Comparison of ENCODE assay signal across 8 cellular contexts in the genomic region with DNA sequence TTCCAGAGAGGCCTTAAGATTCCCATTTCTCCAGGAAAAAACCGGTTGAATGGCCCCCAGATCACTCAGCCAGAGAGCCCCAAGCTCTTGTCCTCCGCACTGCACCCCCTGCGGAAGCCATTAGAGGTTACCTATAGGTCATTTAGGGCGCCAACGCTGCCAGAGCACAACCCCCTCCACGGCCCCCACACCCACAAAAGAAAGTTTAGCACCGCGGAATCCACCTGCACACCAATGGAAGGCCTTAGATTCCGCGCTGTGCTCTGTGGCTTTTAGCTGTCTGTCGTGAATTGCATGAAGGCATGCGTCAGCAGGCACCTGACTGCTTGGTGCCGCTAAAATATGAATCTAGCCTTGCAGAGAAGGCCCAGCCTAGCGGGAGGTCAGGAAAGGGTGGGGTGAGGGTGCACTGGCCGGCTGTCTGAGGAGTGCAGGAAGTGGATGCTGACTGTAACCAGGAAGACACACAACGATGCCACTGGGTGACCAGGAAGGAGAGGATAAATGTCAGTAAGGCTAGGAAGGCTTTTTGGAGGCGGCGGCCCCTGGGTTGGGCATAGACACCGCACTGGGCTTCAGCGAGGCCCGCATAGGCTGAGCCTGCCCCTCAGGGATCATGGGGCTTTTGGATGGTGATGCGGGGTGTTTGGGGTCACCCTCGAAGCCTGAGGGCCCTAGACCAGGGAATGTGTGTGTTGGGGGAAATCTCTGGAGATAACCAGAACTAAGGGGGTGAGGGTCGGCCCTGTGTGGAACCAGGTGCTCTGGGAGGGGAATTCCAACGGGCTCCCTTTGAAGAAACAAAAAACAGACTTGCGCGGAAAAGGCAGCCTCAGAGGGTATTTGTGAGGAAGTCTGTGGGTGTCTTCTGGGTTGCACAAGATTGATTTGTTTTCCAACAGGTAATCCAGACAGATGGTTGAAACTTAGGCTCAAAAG. TPM values are rescaled to one million over a fixed set of nuclear protein-coding genes. Genes with fewer than 3 reads are reported as not detected.
DNase-seq lines count a peak whose midpoint lies in the region; ATAC-seq and TF ChIP-seq lines count a peak whose summit lies in the region.

No MANE protein-coding gene starts in this region.

- no peaks in the 10 kb centered on the region for H3K9me3 ChIP-seq in HCT116 (ENCODE audit: control insufficient read depth in 1 of 2, insufficient read depth in 1 of 2, low read depth in 1 of 2, low read length in 2 of 2)
- H3K9me3 ChIP-seq in T-helper 17 cell (ENCODE audit: control insufficient read depth, low read length, poor library complexity, severe bottlenecking) = no peaks in the 10 kb centered on the region

- peak overlapping the region; percentile 40 to 67 for H3K4me3 ChIP-seq in HCT116 (replicated peaks in 1 of 2; ENCODE audit: low read depth in 1 of 2, low read length in 2 of 2)

- CTCF ChIA-PET in HCT116 (lab: Charles Lee) = no interaction called here

- RAD21 ChIA-PET in HCT116 (lab: Charles Lee; ENCODE audit: low non-redundant PET in 1 of 2, low total read pairs in 2 of 2, uncharacterized antibody in 2 of 2, unreplicated experiment in 2 of 2) = no interaction called here

- no peak for DNase-seq in HCT116 (ENCODE audit: low read depth, low spot score)
- DNase-seq in T-helper 17 cell = peak; percentile 57 to 80 (median 68)
- peak; percentile 43 for DNase-seq in activated naive CD8-positive, alpha-beta T cell treated with anti-CD3 and anti-CD28 coated beads, Interleukin-2, amount 50 U/mL, for 16 hours (ENCODE audit: low read depth, low spot score)
- peak; percentile 74 for DNase-seq in natural killer cell
- DNase-seq in stimulated activated naive CD8-positive, alpha-beta T cell treated with anti-CD3 and anti-CD28 coated beads, Interleukin-15, amount 100 ng/mL, for 72 hours = peak; percentile 82 to 93

- TF ChIP-seq POLR2A in HCT116 (IDR thresholded peaks at IDR 0.05; ENCODE audit: borderline replicate concordance, extremely low read depth, insufficient read depth, insufficient read length) = no peak

- POLR2A ChIA-PET in HCT116 (lab: Charles Lee) = no interaction called here

- peak overlapping the region; percentile 92 for H3K27ac ChIP-seq in C4-2B
- peak overlapping the region; percentile 86; the same call in 1 of the 2 replicates for H3K27ac ChIP-seq in HCT116 (ENCODE audit: low read depth, low read length)

- peaks cover 9% of the 10 kb centered on the region; the same call in 1 of the 2 replicates for H4K20me1 ChIP-seq in HCT116 (ENCODE audit: insufficient read depth)

- peak overlapping the region; percentile 93 for H3K4me2 ChIP-seq in HCT116 (ENCODE audit: low read length)

- no TSS peak for BruUV-seq in HCT116 (replicated peaks; lab: Mats Ljungman, UMichigan)

- peak overlapping the region; percentile 100 for H3K4me3 Mint-ChIP-seq in T-helper 17 cell
- H3K4me3 Mint-ChIP-seq in natural killer cell = peak overlapping the region; percentile 98
- peak overlapping the region; percentile 94 to 98 for H3K4me3 Mint-ChIP-seq in stimulated activated naive CD8-positive, alpha-beta T cell treated with anti-CD3 and anti-CD28 coated beads, Interleukin-15, amount 100 ng/mL, for 72 hours

- peak overlapping the region; percentile 79 for H3K9ac ChIP-seq in HCT116 (ENCODE audit: low read length)

- H3K27ac Mint-ChIP-seq in T-helper 17 cell (peak overlapping the region; percentile 100), natural killer cell (peak overlapping the region; percentile 95 to 97)
- H3K27ac Mint-ChIP-seq in stimulated activated naive CD8-positive, alpha-beta T cell treated with anti-CD3 and anti-CD28 coated beads, Interleukin-15, amount 100 ng/mL, for 72 hours = peak overlapping the region; percentile 99 to 100

- no peak for TF ChIP-seq RAD21 in HCT116 (IDR thresholded peaks at IDR 0.05; ENCODE audit: low read depth)

- peaks cover 37% of the 10 kb centered on the region for H3K79me2 ChIP-seq in HCT116 (ENCODE audit: insufficient read depth, low read length)

- H3K4me1 ChIP-seq in HCT116 (ENCODE audit: control insufficient read depth in 1 of 2, insufficient read depth in 2 of 2, low read length in 2 of 2) = peaks cover 10 to 44% of the 10 kb centered on the region in 2 experiments

- intact Hi-C loops in HCT116 (cut with micrococcal nuclease) (no loop called here), natural killer cell (cut with micrococcal nuclease) (loop anchor here (1.0 kb wide), 1 partner anchor 31 kb away; no protein-coding TSS in a partner anchor)

- H3K4me1 Mint-ChIP-seq in T-helper 17 cell = peaks cover 41% of the 10 kb centered on the region
- peaks cover 37 to 43% of the 10 kb centered on the region in 2 donors for H3K4me1 Mint-ChIP-seq in natural killer cell
- H3K4me1 Mint-ChIP-seq in stimulated activated naive CD8-positive, alpha-beta T cell treated with anti-CD3 and anti-CD28 coated beads, Interleukin-15, amount 100 ng/mL, for 72 hours = peaks cover 78% of the 10 kb centered on the region

- peak overlapping the region; percentile 54 for H2AFZ ChIP-seq in HCT116 (ENCODE audit: low read depth, low read length, poor library complexity, severe bottlenecking)

- TF ChIP-seq CTCF in C4-2B (conservative IDR thresholded peaks at IDR 0.05) = no peak
- TF ChIP-seq CTCF in HCT116 (IDR thresholded peaks at IDR 0.05 in 2 of 3, conservative IDR thresholded peaks at IDR 0.05 in 1 of 3; ENCODE audit: borderline replicate concordance in 1 of 3, insufficient read depth in 1 of 3, low read depth in 2 of 3, low read length in 2 of 3) = no peak
- no peak for TF ChIP-seq CTCF in natural killer cell (IDR thresholded peaks at IDR 0.05)

- H3K36me3 Mint-ChIP-seq in T-helper 17 cell (ENCODE audit: low read depth) (peaks cover 3% of the 10 kb centered on the region), natural killer cell (no peaks in the 10 kb centered on the region)

- no peaks in the 10 kb centered on the region for H3K27me3 ChIP-seq in HCT116 (ENCODE audit: insufficient read depth, low read length)

- ATAC-seq in HCT116 (no peak), T-helper 17 cell (peak; percentile 82), natural killer cell (peak; percentile 69 to 84 (median 76)), GM19023 (IDR thresholded peaks at IDR 0.05; ENCODE audit: unreplicated experiment) (no peak), GM21515 (IDR thresholded peaks at IDR 0.05; ENCODE audit: unreplicated experiment) (no peak)
- ATAC-seq in stimulated activated naive CD8-positive, alpha-beta T cell treated with anti-CD3 and anti-CD28 coated beads, Interleukin-15, amount 100 ng/mL, for 72 hours = peak; percentile 86

- peaks cover 2 to 9% of the 10 kb centered on the region in 2 experiments; a peak in 1 of 4 replicates for H3K36me3 ChIP-seq in HCT116 (ENCODE audit: control insufficient read depth in 1 of 2, insufficient read depth in 2 of 2, low read length in 2 of 2)

- H3K27me3 Mint-ChIP-seq in T-helper 17 cell (no peaks in the 10 kb centered on the region), natural killer cell (ENCODE audit: low read depth in 2 of 2) (no peaks in the 10 kb centered on the region)
- H3K27me3 Mint-ChIP-seq in stimulated activated naive CD8-positive, alpha-beta T cell treated with anti-CD3 and anti-CD28 coated beads, Interleukin-15, amount 100 ng/mL, for 72 hours = no peaks in the 10 kb centered on the region

- H3K9me3 Mint-ChIP-seq in natural killer cell = no peaks in the 10 kb centered on the region
- no peaks in the 10 kb centered on the region for H3K9me3 Mint-ChIP-seq in stimulated activated naive CD8-positive, alpha-beta T cell treated with anti-CD3 and anti-CD28 coated beads, Interleukin-15, amount 100 ng/mL, for 72 hours

- H3K9me2 ChIP-seq in HCT116 (ENCODE audit: insufficient read depth) = no peaks in the 10 kb centered on the region

TF ChIP-seq in HCT116, 20 proteins besides CTCF, POLR2A, EP300 and RAD21 (continues in another document):
- TF ChIP-seq TCF7L2 (IDR thresholded peaks at IDR 0.05; ENCODE audit: borderline replicate concordance, extremely low read depth, insufficient read depth, insufficient read length) = no peak
- TF ChIP-seq JUND (IDR thresholded peaks at IDR 0.05) = no peak
- TF ChIP-seq YY1 (IDR thresholded peaks at IDR 0.05; ENCODE audit: extremely low read depth, insufficient replicate concordance, low read depth, low read length) = no peak
- TF ChIP-seq, protein P1, sequence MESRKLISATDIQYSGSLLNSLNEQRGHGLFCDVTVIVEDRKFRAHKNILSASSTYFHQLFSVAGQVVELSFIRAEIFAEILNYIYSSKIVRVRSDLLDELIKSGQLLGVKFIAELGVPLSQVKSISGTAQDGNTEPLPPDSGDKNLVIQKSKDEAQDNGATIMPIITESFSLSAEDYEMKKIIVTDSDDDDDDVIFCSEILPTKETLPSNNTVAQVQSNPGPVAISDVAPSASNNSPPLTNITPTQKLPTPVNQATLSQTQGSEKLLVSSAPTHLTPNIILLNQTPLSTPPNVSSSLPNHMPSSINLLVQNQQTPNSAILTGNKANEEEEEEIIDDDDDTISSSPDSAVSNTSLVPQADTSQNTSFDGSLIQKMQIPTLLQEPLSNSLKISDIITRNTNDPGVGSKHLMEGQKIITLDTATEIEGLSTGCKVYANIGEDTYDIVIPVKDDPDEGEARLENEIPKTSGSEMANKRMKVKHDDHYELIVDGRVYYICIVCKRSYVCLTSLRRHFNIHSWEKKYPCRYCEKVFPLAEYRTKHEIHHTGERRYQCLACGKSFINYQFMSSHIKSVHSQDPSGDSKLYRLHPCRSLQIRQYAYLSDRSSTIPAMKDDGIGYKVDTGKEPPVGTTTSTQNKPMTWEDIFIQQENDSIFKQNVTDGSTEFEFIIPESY (IDR thresholded peaks at IDR 0.05; ENCODE audit: extremely low read depth, insufficient replicate concordance, low read length) = no peak
- no peak for TF ChIP-seq ATF3 (IDR thresholded peaks at IDR 0.05)

RNA-seq across cellular contexts. Expression of gene NUP210, which starts 1.0 kb away (rescaled TPM):
- total RNA-seq in HCT116 (2021; ENCODE audit: unreplicated experiment) = 74.9 TPM
- 60.5 and 68.3 TPM in 2 replicates for polyA plus RNA-seq in HCT116 (2012)
- total RNA-seq in T-helper 17 cell = 100 to 1,000 TPM; 125 to 137 TPM
- total RNA-seq in natural killer cell = 100 to 1,000 TPM; 156 to 194 (median 179) TPM

RNA-seq across cellular contexts. Expression of gene HDAC11, which starts 59.0 kb away (rescaled TPM):
- total RNA-seq in HCT116 (2021; ENCODE audit: unreplicated experiment) (16.1 TPM), T-helper 17 cell (1 to 10 TPM; 2.3 to 6.1 TPM), natural killer cell (1 to 10 TPM; 3.4 to 5.3 (median 3.9) TPM)
- 14.5 and 15.6 TPM in 2 replicates for polyA plus RNA-seq in HCT116 (2012)

Comparison
In these comparisons a context has a peak if more than half of its experiments do, and no peak if none do; other contexts are left out.
1. ATAC-seq: peak in T-helper 17 cell (single experiment), natural killer cell (3 of 3) and stimulated activated naive CD8-positive, alpha-beta T cell treated with anti-CD3 and anti-CD28 coated beads, Interleukin-15, amount 100 ng/mL, for 72 hours (single experiment); none in HCT116 (single experiment), GM19023 (single experiment) and GM21515 (single experiment).
2. Peak in every context shown above with its lines, with median percentiles within 50 percentile points of each other: H3K27ac Mint-ChIP-seq and H3K4me3 Mint-ChIP-seq.